8 cellular contexts compared by ENCODE assay signal in genomic region chr1:18951818-18952391, GRCh38. TPM values are rescaled to one million over a fixed set of nuclear protein-coding genes. Genes with fewer than 3 reads are reported as not detected.
DNase-seq lines count a peak whose midpoint lies in the region; ATAC-seq lines count a peak whose summit lies in the region.

No MANE protein-coding gene starts in this region.

- peaks cover 0 to 3% of the 10 kb centered on the region in 2 donors for H3K36me3 ChIP-seq in esophagus (ENCODE audit: control insufficient read depth in 2 of 2, insufficient read depth in 2 of 2, low read length in 1 of 2)

- no peaks in the 10 kb centered on the region for H3K9me3 Mint-ChIP-seq in activated CD4-positive, alpha-beta memory T cell treated with anti-CD3 and anti-CD28 coated beads, Interleukin-2, amount 10 ng/mL, durations not matched to agents 7 days and 5 days

- ATAC-seq in GM18870 (IDR thresholded peaks at IDR 0.05; ENCODE audit: unreplicated experiment), result peak; percentile 51
- ATAC-seq in HG03354 (IDR thresholded peaks at IDR 0.05; ENCODE audit: poor library complexity, severe bottlenecking, unreplicated experiment), result peak; percentile 46
- ATAC-seq in HG03025 (IDR thresholded peaks at IDR 0.05; ENCODE audit: low FRiP score, unreplicated experiment), result no peak

- peak overlapping the region; percentile 82 for H3K4me3 Mint-ChIP-seq in activated CD4-positive, alpha-beta memory T cell treated with anti-CD3 and anti-CD28 coated beads, Interleukin-2, amount 10 ng/mL, durations not matched to agents 7 days and 5 days

- peaks cover 87% of the 10 kb centered on the region for H3K4me1 Mint-ChIP-seq in activated CD4-positive, alpha-beta memory T cell treated with anti-CD3 and anti-CD28 coated beads, Interleukin-2, amount 10 ng/mL, durations not matched to agents 7 days and 5 days

- H3K9me3 ChIP-seq in esophagus (ENCODE audit: control insufficient read depth in 2 of 2, insufficient read depth in 1 of 2, low read depth in 1 of 2, low read length in 1 of 2), result no peaks in the 10 kb centered on the region

- H3K36me3 Mint-ChIP-seq in activated CD4-positive, alpha-beta memory T cell treated with anti-CD3 and anti-CD28 coated beads, Interleukin-2, amount 10 ng/mL, durations not matched to agents 7 days and 5 days (ENCODE audit: low read depth), result peaks cover 16% of the 10 kb centered on the region

- no peak overlapping the region for H3K4me3 ChIP-seq in esophagus (ENCODE audit: low read depth in 1 of 2, low read length in 2 of 2)

- WGBS in esophagus, 2 donors, result 46 to 54% methylated on average over 8 of the region's 8 CpGs

- peak overlapping the region; percentile 95 for H3K27ac Mint-ChIP-seq in activated CD4-positive, alpha-beta memory T cell treated with anti-CD3 and anti-CD28 coated beads, Interleukin-2, amount 10 ng/mL, durations not matched to agents 7 days and 5 days

- DNase-seq in activated CD4-positive, alpha-beta memory T cell treated with anti-CD3 and anti-CD28 coated beads, Interleukin-2, amount 10 ng/mL, durations not matched to agents 7 days and 5 days, result peak; percentile 91
- peak; percentile 29 for DNase-seq in stimulated activated CD4-positive, alpha-beta T cell treated with anti-CD3 and anti-CD28 coated beads, Interleukin-2, amount 100 ng/mL, for 4 hours (ENCODE audit: low read depth)
- DNase-seq in NCI-H1092 (lab: John Stamatoyannopoulos, UW) (no peak), NCI-H82 treated with DMSO at 0.1 percent for 48 hours (lab: John Stamatoyannopoulos, UW; ENCODE audit: unreplicated experiment) (no peak)

- POLR2A ChIA-PET in activated CD4-positive, alpha-beta memory T cell treated with anti-CD3 and anti-CD28 coated beads, Interleukin-2, amount 10 ng/mL, durations not matched to agents 7 days and 5 days (lab: Charles Lee), result interaction anchor here (0.7 to 12.3 kb wide), 7 partner anchors 8 to 258 kb away, joined by 3 to 414 read pairs (median 9); partner anchors contain the start of genes ALDH4A1 and UBR4

- H3K27ac ChIP-seq in esophagus (ENCODE audit: low read depth in 2 of 2, low read length in 1 of 2), result peak overlapping the region; percentile 60 to 93

- H3K27me3 ChIP-seq in esophagus (ENCODE audit: control insufficient read depth in 1 of 2, insufficient read depth in 2 of 2, low read length in 2 of 2), result no peaks in the 10 kb centered on the region

- peaks cover 25 to 31% of the 10 kb centered on the region in 2 donors for H3K4me1 ChIP-seq in esophagus (ENCODE audit: control insufficient read depth in 2 of 2, insufficient read depth in 2 of 2, low read length in 1 of 2)

- peaks cover 5% of the 10 kb centered on the region for H3K27me3 Mint-ChIP-seq in activated CD4-positive, alpha-beta memory T cell treated with anti-CD3 and anti-CD28 coated beads, Interleukin-2, amount 10 ng/mL, durations not matched to agents 7 days and 5 days

- CTCF ChIA-PET in activated CD4-positive, alpha-beta memory T cell treated with anti-CD3 and anti-CD28 coated beads, Interleukin-2, amount 10 ng/mL, durations not matched to agents 7 days and 5 days (lab: Charles Lee), result interaction anchor here (1.1 to 11.1 kb wide), 4 partner anchors 25 to 1513 kb away, joined by 3 to 123 read pairs (median 22); partner anchors contain the start of gene RCC2

RNA-seq across cellular contexts. Expression of gene IFFO2, which starts 4.6 kb away (rescaled TPM):
- total RNA-seq in activated CD4-positive, alpha-beta memory T cell treated with anti-CD3 and anti-CD28 coated beads, Interleukin-2, amount 10 ng/mL, durations not matched to agents 7 days and 5 days, result 10 to 100 TPM; 19.9 to 22.7 TPM
- 10 to 100 TPM; 28.7 to 51.9 TPM for polyA plus RNA-seq in esophagus

RNA-seq across cellular contexts. Expression of gene ALDH4A1, which starts 49.5 kb away (rescaled TPM):
- total RNA-seq in activated CD4-positive, alpha-beta memory T cell treated with anti-CD3 and anti-CD28 coated beads, Interleukin-2, amount 10 ng/mL, durations not matched to agents 7 days and 5 days, result 1 to 10 TPM; 3.3 to 3.7 TPM
- 10 to 100 TPM; 34.7 to 39.6 TPM for polyA plus RNA-seq in esophagus

Comparison
In these comparisons a context has a peak if more than half of its experiments do, and no peak if none do; other contexts are left out.
1. DNase-seq: peak in activated CD4-positive, alpha-beta memory T cell treated with anti-CD3 and anti-CD28 coated beads, Interleukin-2, amount 10 ng/mL, durations not matched to agents 7 days and 5 days (single experiment) and stimulated activated CD4-positive, alpha-beta T cell treated with anti-CD3 and anti-CD28 coated beads, Interleukin-2, amount 100 ng/mL, for 4 hours (single experiment); none in NCI-H1092 (single experiment) and NCI-H82 treated with DMSO at 0.1 percent for 48 hours (single experiment).